12 cellular contexts compared by ENCODE assay signal in genomic region chr2:121721926-121722325, GRCh38. TPM values are rescaled to one million over a fixed set of nuclear protein-coding genes. Genes with fewer than 3 reads are reported as not detected.
A peak's percentile ranks its signal among the peaks of the same experiment; 100 is the strongest.
DNase-seq lines count a peak whose midpoint lies in the region; TF ChIP-seq lines count a peak whose summit lies in the region.
"Had no signal": no experiment of that assay in that cellular context is flagged by ENCODE, and none has a peak within 500 bp of the region (broad histone marks: within the 10 kb centered on the region; RNA-seq: fewer than 3 reads in every experiment).

No MANE protein-coding gene starts in this region.

- H3K4me2 ChIP-seq in GM23248 (ENCODE audit: unreplicated experiment), result peak overlapping the region; percentile 85
- H3K4me2 ChIP-seq: neural progenitor cell had no signal

- peaks cover 47% of the 10 kb centered on the region for H3F3A ChIP-seq in GM23248 (ENCODE audit: insufficient read depth)

- peak overlapping the region; percentile 12; the same call in 1 of the 2 replicates for H3K4me3 ChIP-seq in AG04449 (ENCODE audit: low read depth, low read length)
- peak overlapping the region; percentile 42; the same call in 1 of the 2 replicates for H3K4me3 ChIP-seq in GM23248
- no peak overlapping the region for H3K4me3 ChIP-seq in coronary artery
- H3K4me3 ChIP-seq in prostate gland, result no peak overlapping the region
- H3K4me3 ChIP-seq: HAP-1, neural progenitor cell had no signal

- DNase-seq in AG04449 (ENCODE audit: low read depth, low spot score) (peak; percentile 74), GM23248 (peak; percentile 95), fibroblast of the conjunctiva (ENCODE audit: low read depth) (peak; percentile 38), NCI-H146 treated with DMSO at 0.1 percent for 48 hours (lab: John Stamatoyannopoulos, UW; ENCODE audit: unreplicated experiment) (no peak), DMS114 treated with DMSO at 0.1 percent for 48 hours (lab: John Stamatoyannopoulos, UW; ENCODE audit: unreplicated experiment) (no peak), coronary artery (ENCODE audit: low spot score) (no peak), prostate gland (ENCODE audit: low spot score) (no peak)
- DNase-seq in activated T-cell treated with anti-CD3 and anti-CD28 coated beads, Interleukin-2, amount 50 U/mL, for 48 hours, result peak; percentile 63 to 70
- DNase-seq: activated CD4-positive, CD25-positive, alpha-beta regulatory T cell treated with anti-CD3 and anti-CD28 coated beads, Interleukin-2, amount 50 U/mL, for 72 hours; NCI-H69 had no signal

- 0 out of 2 replicates have a peak overlapping the region, but pooled peaks have one; percentile 10 for H2AFZ ChIP-seq in GM23248
- H2AFZ ChIP-seq: neural progenitor cell had no signal

- WGBS in GM23248 (ENCODE audit: low coverage in 1 of 2, low lambda C conversion rate in 2 of 2, missing lambda C conversion rate in 2 of 2), 2 experiments, result 0 to 1% methylated on average over 8 of the region's 8 CpGs
- 68% methylated on average over 8 of the region's 8 CpGs for WGBS in prostate gland

- no peaks in the 10 kb centered on the region for H3K79me2 ChIP-seq in GM23248 (ENCODE audit: insufficient read depth)

- TF ChIP-seq CTCF in AG04449 (IDR thresholded peaks at IDR 0.05; ENCODE audit: insufficient read depth, low read length, missing control alignments), result no peak
- TF ChIP-seq CTCF in coronary artery (IDR thresholded peaks at IDR 0.05), result no peak
- no peak for TF ChIP-seq CTCF in prostate gland (IDR thresholded peaks at IDR 0.05)

- CTCF ChIA-PET in AG04449 (lab: Yijun Ruan, JAX), result interaction anchor here (0.5 to 1.7 kb wide), 8 partner anchors 9 to 319 kb away, joined by 3 to 7 read pairs (median 4); partner anchors contain the start of genes CLASP1, NIFK and RNU4ATAC

- H3K27me3 ChIP-seq in GM23248 (replicated peaks; ENCODE audit: insufficient read depth) (no peaks in the 10 kb centered on the region), prostate gland (replicated peaks; ENCODE audit: insufficient read depth) (no peaks in the 10 kb centered on the region)
- H3K27me3 ChIP-seq: neural progenitor cell had no signal

- in situ Hi-C loops in GM23248 (cut with MboI), result loop anchor here (25.0 kb wide), 3 partner anchors 185 to 635 kb away; partner anchors contain the start of gene RNU4ATAC

- H3K9me2 ChIP-seq in GM23248 (ENCODE audit: insufficient read depth), result no peaks in the 10 kb centered on the region

- H3K9me3 ChIP-seq in GM23248 (ENCODE audit: low read depth), result no peaks in the 10 kb centered on the region
- no peaks in the 10 kb centered on the region for H3K9me3 ChIP-seq in prostate gland
- H3K9me3 ChIP-seq: HAP-1 had no signal

- intact Hi-C loops in prostate gland (cut with DNase I), result no loop called here

- no peaks in the 10 kb centered on the region for H4K20me1 ChIP-seq in GM23248 (ENCODE audit: insufficient read depth)

- H3K27ac ChIP-seq in GM23248 (peak overlapping the region; percentile 93), coronary artery (no peak overlapping the region), prostate gland (no peak overlapping the region)
- H3K27ac ChIP-seq: neural progenitor cell had no signal

- H3K36me3 ChIP-seq in GM23248 (ENCODE audit: low read depth) (peaks cover 5% of the 10 kb centered on the region; the same call in 1 of the 2 replicates), prostate gland (no peaks in the 10 kb centered on the region)
- H3K36me3 ChIP-seq: HAP-1, neural progenitor cell had no signal

- peak overlapping the region; percentile 69 for H3K9ac ChIP-seq in GM23248
- H3K9ac ChIP-seq: neural progenitor cell had no signal

- no peak for TF ChIP-seq POLR2A in prostate gland (IDR thresholded peaks at IDR 0.05)

- peaks cover 27% of the 10 kb centered on the region for H3K4me1 ChIP-seq in GM23248 (ENCODE audit: insufficient read depth)
- no peaks in the 10 kb centered on the region for H3K4me1 ChIP-seq in prostate gland (replicated peaks)
- H3K4me1 ChIP-seq: HAP-1, neural progenitor cell had no signal

- POLR2A ChIA-PET in AG04449 (lab: Yijun Ruan, JAX), result interaction anchor here (0.7 to 4.8 kb wide), 4 partner anchors 15 to 193 kb away, joined by 3 to 33 read pairs (median 4); partner anchors contain the start of genes NIFK and RNU4ATAC

RNA-seq across cellular contexts. Expression of gene NIFK, which starts 14.7 kb away (rescaled TPM):
- total RNA-seq in GM23248 (2014; rRNA removed; shearing (Covaris generic)), result 42.5 and 56.2 TPM in 2 replicates
- polyA plus RNA-seq in GM23248 (2016; fragmentation: Nextera tagmentation; extraction: Ambion mirVana), result 101 and 107 TPM in 2 replicates
- 10 to 100 TPM; 57.7 to 66.6 TPM for total RNA-seq in prostate gland

RNA-seq across cellular contexts. Expression of gene TSN, which starts 33.5 kb away (rescaled TPM):
- total RNA-seq in GM23248 (2014; rRNA removed; shearing (Covaris generic)), result 65.7 and 79.0 TPM in 2 replicates
- 74.6 and 78.9 TPM in 2 replicates for polyA plus RNA-seq in GM23248 (2016; fragmentation: Nextera tagmentation; extraction: Ambion mirVana)
- total RNA-seq in prostate gland, result 10 to 100 TPM; 35.3 to 58.7 TPM

Comparison
In these comparisons a context has a peak if more than half of its experiments do, and no peak if none do; other contexts are left out.
1. DNase-seq: peak in AG04449 (single experiment), GM23248 (single experiment), activated T-cell treated with anti-CD3 and anti-CD28 coated beads, Interleukin-2, amount 50 U/mL, for 48 hours (2 of 2) and fibroblast of the conjunctiva (single experiment); none in NCI-H146 treated with DMSO at 0.1 percent for 48 hours (single experiment), DMS114 treated with DMSO at 0.1 percent for 48 hours (single experiment), coronary artery (single experiment) and prostate gland (single experiment).
2. H3K4me3 ChIP-seq: peak in AG04449 (single experiment) and GM23248 (single experiment); none in coronary artery (single experiment) and prostate gland (0 of 2).